Comparison of ENCODE assay signal across 8 cellular contexts in the genomic region with DNA sequence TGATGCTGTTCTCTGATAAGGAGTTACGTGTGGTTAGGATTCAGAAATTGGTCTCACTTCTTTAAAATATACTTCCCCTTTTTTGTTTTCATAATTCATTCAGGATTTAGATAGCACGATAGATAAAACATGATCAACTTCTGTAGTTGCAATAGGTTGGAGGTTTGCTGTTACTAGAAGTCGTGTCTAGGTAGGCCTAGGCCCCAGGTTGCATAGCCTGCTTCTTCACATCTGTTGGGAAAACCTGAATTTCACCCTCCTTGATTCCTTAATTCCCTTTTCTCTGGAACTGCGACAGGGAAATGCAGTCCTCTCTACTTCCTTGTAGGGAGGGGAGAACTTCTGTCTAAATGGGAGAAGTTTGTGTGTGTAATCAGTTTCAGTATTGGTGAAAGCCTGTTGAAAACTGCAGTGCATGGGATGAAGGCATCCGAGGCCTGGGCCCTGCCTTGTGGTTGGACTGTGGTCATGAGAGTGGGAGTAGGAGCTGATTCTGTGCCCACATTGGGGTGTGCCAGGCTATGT. TPM values are rescaled to one million over a fixed set of nuclear protein-coding genes. Genes with fewer than 3 reads are reported as not detected.
DNase-seq lines count a peak whose midpoint lies in the region; ATAC-seq and TF ChIP-seq lines count a peak whose summit lies in the region.

No MANE protein-coding gene starts in this region.

- no peaks in the 10 kb centered on the region for H3K4me1 Mint-ChIP-seq in type B pancreatic cell (ENCODE audit: unreplicated experiment)

- H3K9me3 Mint-ChIP-seq in type B pancreatic cell = no peaks in the 10 kb centered on the region

- intact Hi-C loops in head of caudate nucleus (cut with DNase I) = loop anchor here (5.0 kb wide), 1 partner anchor 113 kb away; no protein-coding TSS in a partner anchor

- no peak overlapping the region for H3K27ac Mint-ChIP-seq in type B pancreatic cell

- DNase-seq in GM10266 (ENCODE audit: extremely low spot score) (peak; percentile 15), RPMI8226 (peak; percentile 63), head of caudate nucleus (peak in 28 of 42 donors; percentile 13 to 68 (median 31)), NCI-H2171 (lab: John Stamatoyannopoulos, UW) (no peak), type B pancreatic cell (ENCODE audit: extremely low spot score, unreplicated experiment) (no peak), NCI-H1930 (lab: John Stamatoyannopoulos, UW) (no peak)
- DNase-seq in stimulated activated CD8-positive, alpha-beta memory T cell treated with anti-CD3 and anti-CD28 coated beads, Interleukin-2, amount 100 ng/mL, for 48 hours (ENCODE audit: low read depth in 2 of 2) = peak; percentile 15 to 52

- peaks cover 5% of the 10 kb centered on the region for H3K36me3 Mint-ChIP-seq in type B pancreatic cell

- no peak overlapping the region for H3K4me3 Mint-ChIP-seq in type B pancreatic cell

- TF ChIP-seq CTCF in GM10266 (IDR thresholded peaks at IDR 0.05; ENCODE audit: control insufficient read depth, insufficient read depth, low read depth, missing control alignments) (no peak), type B pancreatic cell (conservative IDR thresholded peaks at IDR 0.05) (no peak)

- ATAC-seq in HG02759 (IDR thresholded peaks at IDR 0.05; ENCODE audit: unreplicated experiment) = peak; percentile 34

- H3K27me3 Mint-ChIP-seq in type B pancreatic cell = no peaks in the 10 kb centered on the region

RNA-seq across cellular contexts. Expression of gene GPR171, which starts 33.3 kb away (rescaled TPM):
- total RNA-seq in type B pancreatic cell (ENCODE audit: low replicate concordance) = not detected in 2 replicates

Comparison
In these comparisons a context has a peak if more than half of its experiments do, and no peak if none do; other contexts are left out.
1. DNase-seq: peak in GM10266 (single experiment), RPMI8226 (single experiment), head of caudate nucleus (28 of 42) and stimulated activated CD8-positive, alpha-beta memory T cell treated with anti-CD3 and anti-CD28 coated beads, Interleukin-2, amount 100 ng/mL, for 48 hours (2 of 2); none in NCI-H2171 (single experiment), type B pancreatic cell (single experiment) and NCI-H1930 (0 of 2).